Comparison of ENCODE assay signal across 28 cellular contexts in genomic region chr5:8238080-8238479, GRCh38.
"Had no signal": no experiment of that assay in that cellular context is flagged by ENCODE, and none has a peak within 500 bp of the region (broad histone marks: within the 10 kb centered on the region; RNA-seq: fewer than 3 reads in every experiment).

No MANE protein-coding gene starts in this region.

- ATAC-seq: activated CD8-positive, alpha-beta T cell treated with anti-CD3 and anti-CD28 coated beads for 36 hours; activated naive CD8-positive, alpha-beta T cell treated with anti-CD3 and anti-CD28 coated beads, Interleukin-2, amount 50 U/mL, for 24 hours had no signal

- H3K27ac ChIP-seq: ascending aorta, cardiac muscle cell, VCaP had no signal

- H3K36me3 ChIP-seq: ascending aorta, cardiac muscle cell had no signal

- H3K9me3 ChIP-seq: ascending aorta had no signal

- H3K4me3 ChIP-seq: ascending aorta, cardiac muscle cell had no signal

- H3K27me3 ChIP-seq: ascending aorta, cardiac muscle cell had no signal

- FAIRE-seq: bronchial epithelial cell, colon, TTC549 had no signal

- H3K4me1 ChIP-seq: ascending aorta had no signal

- DNase-seq: activated B cell treated with CpG ODN at 0.5 μM for 24 hours; activated CD4-positive, alpha-beta memory T cell treated with anti-CD3 and anti-CD28 coated beads for 36 hours; activated CD4-positive, alpha-beta T cell treated with anti-CD3 and anti-CD28 coated beads for 4 hours; activated CD4-positive, alpha-beta T cell treated with anti-CD3 and anti-CD28 coated beads, Interleukin-2, amount 10 ng/mL, durations not matched to agents 24 days and 14 days; activated CD4-positive, alpha-beta T cell treated with anti-CD3 and anti-CD28 coated beads, Interleukin-2, amount 50 U/mL, for 1 hour; activated CD4-positive, alpha-beta T cell treated with anti-CD3 and anti-CD28 coated beads, Interleukin-2, amount 50 U/mL, for 4 hours; activated CD4-positive, CD25-positive, alpha-beta regulatory T cell treated with anti-CD3 and anti-CD28 coated beads, Interleukin-2, amount 50 U/mL, for 72 hours; activated CD8-positive, alpha-beta memory T cell treated with anti-CD3 and anti-CD28 coated beads, Interleukin-2, amount 50 U/mL, for 48 hours; activated CD8-positive, alpha-beta T cell treated with anti-CD3 and anti-CD28 coated beads for 36 hours; activated effector memory CD4-positive, alpha-beta T cell treated with Interleukin-2 at 50 U/mL for 16 hours; activated gamma-delta T cell; activated naive CD4-positive, alpha-beta T cell treated with anti-CD3 and anti-CD28 coated beads, Interleukin-2, amount 10 ng/mL, durations not matched to agents 7 days and 5 days; activated naive CD4-positive, alpha-beta T cell treated with Interleukin-2 at 50 U/mL for 16 hours; activated naive CD8-positive, alpha-beta T cell treated with anti-CD3 and anti-CD28 coated beads, Interleukin-2, amount 10 ng/mL, durations not matched to agents 7 days and 5 days; activated naive CD8-positive, alpha-beta T cell treated with anti-CD3 and anti-CD28 coated beads, Interleukin-2, amount 50 U/mL, for 24 hours; activated T-cell treated with anti-CD3 and anti-CD28 coated beads, Interleukin-2, amount 50 U/mL, for 24 hours; activated T-cell treated with anti-CD3 and anti-CD28 coated beads, Interleukin-2, amount 50 U/mL, for 48 hours; amygdala; anterior cingulate cortex; caudate nucleus; T-helper 2 cell; T-helper 9 cell had no signal
